In the genomic region with DNA sequence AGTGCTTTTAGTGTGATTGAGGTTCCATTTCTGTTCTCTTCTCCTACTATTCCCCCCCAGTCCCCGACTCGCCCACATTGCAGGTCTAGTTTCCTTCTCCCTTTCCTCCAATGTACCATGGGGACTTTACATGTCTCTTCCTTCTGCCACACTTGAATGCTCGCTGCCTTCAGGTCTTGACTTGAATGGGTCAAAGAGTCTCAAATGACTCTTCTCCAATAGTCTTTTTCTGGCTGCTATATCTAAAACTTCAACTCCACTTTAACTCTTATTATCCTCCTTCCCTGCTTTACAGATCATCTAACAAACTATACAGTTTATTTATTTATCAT, we compare ENCODE assay signal across 1 cellular context.
TF ChIP-seq lines count a peak whose summit lies in the region.

No MANE protein-coding gene starts in this region.

TF ChIP-seq in neural cell, 6 proteins besides CTCF, POLR2A, EP300 and RAD21:
- TF ChIP-seq TAF1 (IDR thresholded peaks at IDR 0.05; ENCODE audit: low read depth): no peak
